In the genomic region with DNA sequence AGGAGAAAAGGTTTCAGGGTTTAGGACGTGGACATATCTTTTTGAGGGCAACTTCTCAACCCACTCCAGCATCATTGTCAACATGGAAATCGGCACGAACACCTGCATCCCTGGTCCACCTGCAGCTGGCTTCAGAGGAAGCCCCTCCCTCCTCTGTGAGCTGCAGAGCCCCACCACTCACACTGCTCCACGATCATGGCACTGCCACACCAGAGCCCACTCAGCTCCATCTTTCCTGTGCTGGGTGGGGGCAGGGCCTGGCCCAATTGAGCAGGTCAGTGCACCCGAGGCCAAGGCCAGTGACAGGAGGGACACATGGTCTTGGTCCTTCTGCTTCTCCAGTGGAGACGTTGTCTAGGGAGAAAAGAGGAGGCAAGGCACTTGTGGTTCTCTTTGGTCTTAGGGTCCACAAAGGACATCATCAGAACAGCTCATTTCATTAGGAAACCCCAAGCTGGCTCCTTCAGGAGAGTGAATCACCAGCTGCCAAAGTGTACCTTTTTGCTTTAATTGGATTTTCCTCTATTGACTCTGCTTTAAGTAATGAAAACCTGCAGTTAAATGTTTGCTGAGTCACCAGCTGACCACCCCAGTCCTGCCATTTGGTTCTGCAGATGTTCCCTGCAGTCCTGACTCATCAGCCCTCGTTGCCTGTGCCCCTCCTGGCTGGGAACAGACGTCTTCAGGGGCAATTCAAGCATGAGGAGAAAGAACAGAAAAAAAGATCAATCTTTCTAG, we compare ENCODE assay signal across 14 cellular contexts. TPM values are rescaled to one million over a fixed set of nuclear protein-coding genes. Genes with fewer than 3 reads are reported as not detected.
DNase-seq lines count a peak whose midpoint lies in the region; ATAC-seq and TF ChIP-seq lines count a peak whose summit lies in the region.
"Had no signal": no experiment of that assay in that cellular context is flagged by ENCODE, and none has a peak within 500 bp of the region (broad histone marks: within the 10 kb centered on the region; RNA-seq: fewer than 3 reads in every experiment).

No MANE protein-coding gene starts in this region.

- H3K27ac ChIP-seq in PC-3 (ENCODE audit: low read length): peak overlapping the region; percentile 70
- H3K27ac ChIP-seq in hepatocyte: no peak overlapping the region
- no peak overlapping the region for H3K27ac ChIP-seq in transverse colon

- no peaks in the 10 kb centered on the region for H3F3A ChIP-seq in PC-3 (ENCODE audit: low read length, unreplicated experiment)

- H2AFZ ChIP-seq in PC-3 (ENCODE audit: low read length): no peak overlapping the region
- no peak overlapping the region for H2AFZ ChIP-seq in hepatocyte

- H3K9me3 ChIP-seq in PC-3 (ENCODE audit: low read length): no peaks in the 10 kb centered on the region
- no peaks in the 10 kb centered on the region for H3K9me3 ChIP-seq in hepatocyte (ENCODE audit: low read depth)
- no peaks in the 10 kb centered on the region for H3K9me3 ChIP-seq in transverse colon

- no peak overlapping the region; the same call in 1 of the 2 replicates for H3K9ac ChIP-seq in PC-3 (ENCODE audit: low read length)

- no peak for TF ChIP-seq POLR2A in transverse colon (IDR thresholded peaks at IDR 0.05)

- BruUV-seq in PC-3 (replicated peaks; lab: Mats Ljungman, UMichigan): no TSS peak

- peak; percentile 92 for ATAC-seq in PC-3
- no peak for ATAC-seq in HG03521 (IDR thresholded peaks at IDR 0.05; ENCODE audit: unreplicated experiment)
- no peak for ATAC-seq in HG02870 (IDR thresholded peaks at IDR 0.05; ENCODE audit: unreplicated experiment)
- ATAC-seq: activated CD8-positive, alpha-beta T cell treated with anti-CD3 and anti-CD28 coated beads for 36 hours had no signal

- H3K4me3 ChIP-seq in PC-3 (ENCODE audit: low read length) (no peak overlapping the region), hepatocyte (no peak overlapping the region), transverse colon (no peak overlapping the region)

- no peaks in the 10 kb centered on the region for H3K27me3 ChIP-seq in PC-3 (ENCODE audit: low read length)
- no peaks in the 10 kb centered on the region for H3K27me3 ChIP-seq in hepatocyte
- no peaks in the 10 kb centered on the region for H3K27me3 ChIP-seq in transverse colon

- POLR2A ChIA-PET in PC-3 (lab: Charles Lee; ENCODE audit: unreplicated experiment): interaction anchor here (0.5 to 0.7 kb wide), 2 partner anchors 126 to 128 kb away, joined by 3 to 24 read pairs; a partner anchor contains a TSS

- CTCF ChIA-PET in PC-3 (lab: Charles Lee): no interaction called here

- DNase-seq in Daoy (ENCODE audit: low read depth) (peak; percentile 88), M059J (ENCODE audit: low read depth) (peak; percentile 61), PC-3 (peak; percentile 99), hepatocyte (ENCODE audit: low spot score) (peak; percentile 30), transverse colon (no peak), NCI-H1930 (lab: John Stamatoyannopoulos, UW) (no peak)
- DNase-seq: activated CD8-positive, alpha-beta T cell treated with anti-CD3 and anti-CD28 coated beads for 36 hours; activated naive CD4-positive, alpha-beta T cell; naive B cell; right cardiac atrium had no signal

- TF ChIP-seq CTCF in PC-3 (conservative IDR thresholded peaks at IDR 0.05; ENCODE audit: low read depth, low read length) (no peak), hepatocyte (IDR thresholded peaks at IDR 0.05; ENCODE audit: poor library complexity) (no peak), transverse colon (IDR thresholded peaks at IDR 0.05) (no peak)

- H3K4me2 ChIP-seq in PC-3 (ENCODE audit: low read length): peak overlapping the region; percentile 61
- no peak overlapping the region for H3K4me2 ChIP-seq in hepatocyte

- 65% methylated on average over 8 of the region's 8 CpGs for WGBS in hepatocyte (ENCODE audit: low lambda C conversion rate, missing lambda C conversion rate)
- 59% methylated on average over 8 of the region's 8 CpGs; no CpG with 5 or more reads in 1 of the 2 donors for WGBS in transverse colon (ENCODE audit: low coverage in 1 of 2), 2 donors

- in situ Hi-C loops in transverse colon (cut with MboI; ENCODE audit: low pct_ligation_motif_present in 1 of 4, low pct_unique_long_range_greater_than_20kb in 1 of 4, low sequenced_read_pairs in 3 of 4): no loop called here

- H3K9me2 ChIP-seq in PC-3 (replicated peaks; ENCODE audit: low read length) (0 out of 2 replicates have a peak, but pooled peaks cover 3% of the 10 kb centered on the region), hepatocyte (replicated peaks; ENCODE audit: insufficient read depth) (no peaks in the 10 kb centered on the region)

- H3K36me3 ChIP-seq in PC-3 (ENCODE audit: low read depth, low read length): no peaks in the 10 kb centered on the region
- H3K36me3 ChIP-seq in hepatocyte (replicated peaks; ENCODE audit: insufficient read depth, low read depth): no peaks in the 10 kb centered on the region
- no peaks in the 10 kb centered on the region for H3K36me3 ChIP-seq in transverse colon

- H4K20me1 ChIP-seq in PC-3 (ENCODE audit: low read length): no peaks in the 10 kb centered on the region
- no peaks in the 10 kb centered on the region for H4K20me1 ChIP-seq in hepatocyte (ENCODE audit: insufficient read depth, poor library complexity, severe bottlenecking)

- H3K4me1 ChIP-seq in PC-3 (ENCODE audit: insufficient read depth, low read length) (peaks cover 19% of the 10 kb centered on the region), hepatocyte (ENCODE audit: insufficient read depth) (no peaks in the 10 kb centered on the region), transverse colon (no peaks in the 10 kb centered on the region)

- H3K79me2 ChIP-seq in PC-3 (ENCODE audit: low read length): no peaks in the 10 kb centered on the region
- no peaks in the 10 kb centered on the region for H3K79me2 ChIP-seq in hepatocyte

- intact Hi-C loops in PC-3 (cut with micrococcal nuclease) (no loop called here), transverse colon (cut with DNase I; ENCODE audit: low total_unique reads) (no loop called here)

- TF ChIP-seq EP300 in transverse colon (IDR thresholded peaks at IDR 0.05; ENCODE audit: low read depth): no peak

RNA-seq across cellular contexts. Expression of a gene that starts 56.2 kb away (rescaled TPM):
- total RNA-seq in Daoy (2014; rRNA removed; shearing (Covaris generic)): 0.40 and 0.65 TPM in 2 replicates
- 0.02 and 0.44 TPM in 2 replicates for total RNA-seq in M059J (2014; rRNA removed; shearing (Covaris generic))
- total RNA-seq in PC-3 (2014; rRNA removed): 7.4 and 8.8 TPM in 2 replicates
- 0.17 and 0.36 TPM in 2 replicates for total RNA-seq in hepatocyte
- polyA plus RNA-seq in hepatocyte: 0.33 TPM in 1 of 2 replicates, not detected in the other
- total RNA-seq in transverse colon: under 1 TPM in 3 of 4 donors, not detected in 1; 0.37 to 0.96 (median 0.64) TPM
- total RNA-seq: activated CD8-positive, alpha-beta T cell treated with anti-CD3 and anti-CD28 coated beads for 36 hours; fibroblast of lung had no signal
- polyA plus RNA-seq: fibroblast of lung, keratinocyte had no signal

Comparison
In these comparisons a context has a peak if more than half of its experiments do, and no peak if none do; other contexts are left out.
1. DNase-seq: peak in Daoy (single experiment), M059J (single experiment), PC-3 (single experiment) and hepatocyte (single experiment); none in transverse colon (single experiment) and NCI-H1930 (0 of 2).